8 cellular contexts compared by ENCODE assay signal in the genomic region with DNA sequence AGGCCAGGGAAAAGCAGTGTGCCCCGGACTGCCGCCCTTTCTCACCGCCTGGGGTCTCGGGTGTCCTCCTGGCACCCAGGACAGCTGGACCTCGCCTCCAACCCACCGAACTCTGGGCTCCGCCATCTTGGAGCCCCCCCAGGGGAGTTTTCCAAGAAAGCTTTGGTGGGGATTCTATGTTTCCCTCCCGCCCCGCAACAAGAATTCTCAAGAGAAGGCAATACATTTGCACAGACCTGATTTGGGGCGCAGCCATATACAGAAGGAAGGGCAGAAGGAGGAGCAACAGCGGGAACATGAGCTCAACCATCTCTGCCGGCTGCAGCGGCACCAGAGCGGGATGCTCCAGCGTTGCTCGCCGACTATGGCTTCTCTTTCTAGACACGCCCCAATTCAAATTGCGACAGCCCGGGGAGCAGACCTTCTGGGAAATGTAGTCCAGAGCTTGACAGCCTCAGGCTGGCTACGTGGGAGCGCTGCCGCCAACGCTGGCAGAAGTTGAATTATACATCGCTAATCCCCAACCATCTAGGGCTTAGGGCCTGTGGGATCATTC. TPM values are rescaled to one million over a fixed set of nuclear protein-coding genes. Genes with fewer than 3 reads are reported as not detected.
A peak's percentile ranks its signal among the peaks of the same experiment; 100 is the strongest.
DNase-seq lines count a peak whose midpoint lies in the region; ATAC-seq, FAIRE-seq and TF ChIP-seq lines count a peak whose summit lies in the region.

A gene with protein sequence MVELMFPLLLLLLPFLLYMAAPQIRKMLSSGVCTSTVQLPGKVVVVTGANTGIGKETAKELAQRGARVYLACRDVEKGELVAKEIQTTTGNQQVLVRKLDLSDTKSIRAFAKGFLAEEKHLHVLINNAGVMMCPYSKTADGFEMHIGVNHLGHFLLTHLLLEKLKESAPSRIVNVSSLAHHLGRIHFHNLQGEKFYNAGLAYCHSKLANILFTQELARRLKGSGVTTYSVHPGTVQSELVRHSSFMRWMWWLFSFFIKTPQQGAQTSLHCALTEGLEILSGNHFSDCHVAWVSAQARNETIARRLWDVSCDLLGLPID (minus strand): TSS at position 371 of the 556 bp plus-strand sequence. CDS start 61 bp downstream, at position 310.

- H3K4me1 ChIP-seq in A549, result peaks cover 21% of the 10 kb centered on the region
- no peaks in the 10 kb centered on the region for H3K4me1 ChIP-seq in breast epithelium
- H3K4me1 ChIP-seq in iPS-20b (ENCODE audit: insufficient read depth, low read length), result no peaks in the 10 kb centered on the region

- intact Hi-C loops in breast epithelium (cut with DNase I; ENCODE audit: low total_unique reads), result no loop called here

- peak within 1 kb of the TSS; percentile 96 for H3K4me3 ChIP-seq in A549
- H3K4me3 ChIP-seq in breast epithelium, result peak within 1 kb of the TSS; percentile 73 to 90 (median 86)
- H3K4me3 ChIP-seq in iPS-20b (ENCODE audit: low read length), result peak within 1 kb of the TSS; percentile 95
- peak within 1 kb of the TSS; percentile 57 to 96 (median 89) for H3K4me3 ChIP-seq in skin epidermis

- DNase-seq in A549 (ENCODE audit: low read depth in 1 of 2, low spot score in 1 of 2) (peak; percentile 89 to 94), NCI-H2171 treated with DMSO at 0.1 percent for 48 hours (lab: John Stamatoyannopoulos, UW) (peak; percentile 97), breast epithelium (ENCODE audit: low spot score in 2 of 2) (peak; percentile 84 to 87)

- 0% methylated on average over 25 of the region's 25 CpGs for WGBS in A549 (ENCODE audit: missing lambda C conversion rate)

- TF ChIP-seq EP300 in A549 (IDR thresholded peaks at IDR 0.05), result no peak

- no peak for TF ChIP-seq CTCF in A549 (IDR thresholded peaks at IDR 0.05)
- no peak for TF ChIP-seq CTCF in VCaP (conservative IDR thresholded peaks at IDR 0.05)
- no peak for TF ChIP-seq CTCF in breast epithelium (IDR thresholded peaks at IDR 0.05)

- H3K36me3 ChIP-seq in breast epithelium (no peaks in the 10 kb centered on the region), iPS-20b (ENCODE audit: insufficient read depth, low read depth, low read length) (peaks cover 34% of the 10 kb centered on the region)

- H3K9ac ChIP-seq in iPS-20b (ENCODE audit: low read depth, low read length), result peak within 1 kb of the TSS; percentile 97

- ATAC-seq in A549 (peak; percentile 98 to 99), GM18861 (IDR thresholded peaks at IDR 0.05; ENCODE audit: unreplicated experiment) (peak; percentile 84), HG03097 (IDR thresholded peaks at IDR 0.05; ENCODE audit: low FRiP score, unreplicated experiment) (peak; percentile 78)

- H3K4me2 ChIP-seq in A549, result peak within 1 kb of the TSS; percentile 68

- CTCF ChIA-PET in A549 (lab: Yijun Ruan, JAX), result interaction anchor here (1.0 to 3.1 kb wide), 3 partner anchors 8 to 111 kb away, joined by 3 to 26 read pairs (median 12); partner anchors contain the start of gene VTI1B

- H3K27ac ChIP-seq in A549 (peak within 1 kb of the TSS; percentile 89 to 93), VCaP (peak within 1 kb of the TSS; percentile 99), breast epithelium (peak within 1 kb of the TSS; percentile 83 to 86), iPS-20b (ENCODE audit: low read length) (peak within 1 kb of the TSS; percentile 96), skin epidermis (peak within 1 kb of the TSS in 20 of 21 experiments; percentile 39 to 91 (median 82))

- H3K9me3 ChIP-seq in A549 (no peaks in the 10 kb centered on the region), breast epithelium (no peaks in the 10 kb centered on the region), iPS-20b (ENCODE audit: insufficient read depth, low read depth, low read length) (no peaks in the 10 kb centered on the region)

- POLR2A ChIA-PET in A549 (lab: Yijun Ruan, JAX), result interaction anchor here (0.5 to 2.3 kb wide), 19 partner anchors 9 to 1098 kb away, joined by 3 to 22 read pairs (median 4); partner anchors contain the start of genes ATP6V1D, EIF2S1, PIGH and PLEK2

- no peak for TF ChIP-seq RAD21 in A549 (conservative IDR thresholded peaks at IDR 0.05 in 1 of 2, IDR thresholded peaks at IDR 0.05 in 1 of 2)

- H3K27me3 ChIP-seq in breast epithelium (no peaks in the 10 kb centered on the region), iPS-20b (ENCODE audit: insufficient read depth, low read length) (peaks cover 14% of the 10 kb centered on the region; the same call in 1 of the 2 replicates)

- no peak for FAIRE-seq in A549 (lab: Jason Lieb, UNC)

- TF ChIP-seq POLR2A in A549 (IDR thresholded peaks at IDR 0.05; ENCODE audit: low read length), result peak; percentile 94
- peak; percentile 37 for TF ChIP-seq POLR2A in breast epithelium (IDR thresholded peaks at IDR 0.05)

TF ChIP-seq in A549, 52 proteins besides CTCF, POLR2A, EP300 and RAD21:
- TF ChIP-seq JUN (IDR thresholded peaks at IDR 0.05) (peak; percentile 71 to 81), PHF8 (IDR thresholded peaks at IDR 0.05; ENCODE audit: borderline replicate concordance, low read depth) (peak; percentile 88), MAZ (IDR thresholded peaks at IDR 0.05; ENCODE audit: borderline replicate concordance, low read depth, low read length) (peak; percentile 71; the same call in 1 of the 2 replicates), FOSL2 (IDR thresholded peaks at IDR 0.05) (no peak), FOSL2 (CRISPR knock-in tag; IDR thresholded peaks at IDR 0.05) (no peak), ZNF302 (CRISPR knock-in tag; IDR thresholded peaks at IDR 0.05) (no peak), KDM5A (IDR thresholded peaks at IDR 0.05) (0 out of 2 replicates have a peak, but pooled peaks have one; percentile 31), CHD2 (IDR thresholded peaks at IDR 0.05; ENCODE audit: low read length, partially characterized antibody) (no peak), CEBPB (IDR thresholded peaks at IDR 0.05) (peak; percentile 88 to 97), MAX (IDR thresholded peaks at IDR 0.05) (peak; percentile 43; the same call in 1 of the 2 replicates), TFCP2L1 (CRISPR knock-in tag; IDR thresholded peaks at IDR 0.05) (no peak)
- TF ChIP-seq, protein P1, sequence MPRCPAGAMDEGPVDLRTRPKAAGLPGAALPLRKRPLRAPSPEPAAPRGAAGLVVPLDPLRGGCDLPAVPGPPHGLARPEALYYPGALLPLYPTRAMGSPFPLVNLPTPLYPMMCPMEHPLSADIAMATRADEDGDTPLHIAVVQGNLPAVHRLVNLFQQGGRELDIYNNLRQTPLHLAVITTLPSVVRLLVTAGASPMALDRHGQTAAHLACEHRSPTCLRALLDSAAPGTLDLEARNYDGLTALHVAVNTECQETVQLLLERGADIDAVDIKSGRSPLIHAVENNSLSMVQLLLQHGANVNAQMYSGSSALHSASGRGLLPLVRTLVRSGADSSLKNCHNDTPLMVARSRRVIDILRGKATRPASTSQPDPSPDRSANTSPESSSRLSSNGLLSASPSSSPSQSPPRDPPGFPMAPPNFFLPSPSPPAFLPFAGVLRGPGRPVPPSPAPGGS (IDR thresholded peaks at IDR 0.05), result peak; percentile 79; the same call in 2 of the 3 replicates

RNA-seq across cellular contexts. Expression of the gene that starts here (rescaled TPM):
- polyA plus RNA-seq in A549 (2011; rRNA removed), result 132 and 146 TPM in 2 replicates
- polyA plus RNA-seq in A549 (2012; cell fraction: cytosol; rRNA removed), result 50.1 and 61.0 TPM in 2 replicates
- polyA plus RNA-seq in A549 (2012; cell fraction: nucleus; rRNA removed), result 51.6 and 59.5 TPM in 2 replicates
- 62.1 to 85.7 TPM (median 83.8 TPM) in 3 replicates for polyA plus RNA-seq in A549 (2017; fragmentation: RNase III; extraction: RNeasy Plus Mini Kit Qiagen cat#74134 plus additional on column Dnase treatment)
- polyA minus RNA-seq in A549 (2011; rRNA and poly(A)+ RNA removed), result 136 and 139 TPM in 2 replicates
- 10 to 100 TPM; 25.3 to 57.5 (median 42.3) TPM for total RNA-seq in breast epithelium

Comparison
In these comparisons a context has a peak if more than half of its experiments do, and no peak if none do; other contexts are left out.
1. Peak in every context shown above with its lines: DNase-seq, ATAC-seq, H3K4me3 ChIP-seq and H3K27ac ChIP-seq.